18 cellular contexts compared by ENCODE assay signal in genomic region chr7:105596866-105597265, GRCh38. TPM values are rescaled to one million over a fixed set of nuclear protein-coding genes. Genes with fewer than 3 reads are reported as not detected.
DNase-seq lines count a peak whose midpoint lies in the region; ATAC-seq and TF ChIP-seq lines count a peak whose summit lies in the region.
"Had no signal": no experiment of that assay in that cellular context is flagged by ENCODE, and none has a peak within 500 bp of the region (broad histone marks: within the 10 kb centered on the region; RNA-seq: fewer than 3 reads in every experiment).

No MANE protein-coding gene starts in this region.

- H3K9me3 Mint-ChIP-seq in WTC11 = no peaks in the 10 kb centered on the region
- H3K9me3 Mint-ChIP-seq: CD4-positive, CD25-positive, alpha-beta regulatory T cell; HFFc6 had no signal

- peak overlapping the region; percentile 9 for H3K4me3 ChIP-seq in iPS-18a (ENCODE audit: low read length)
- H3K4me3 ChIP-seq: BLaER1 treated with 17β-estradiol and CSF1 and Interleukin-3, amounts not matched to agents 10 nM and 100 nM; HAP-1 had no signal

- CTCF ChIA-PET in WTC11 (lab: Charles Lee) = interaction anchor here (0.7 to 1.2 kb wide), 5 partner anchors 56 to 557 kb away, joined by 3 to 5 read pairs (median 3); partner anchors contain the start of gene RINT1

- H3K4me1 ChIP-seq in iPS-18a (ENCODE audit: control insufficient read depth, low read depth, low read length) = peaks cover 20% of the 10 kb centered on the region
- H3K4me1 ChIP-seq: BLaER1 treated with 17β-estradiol and CSF1 and Interleukin-3, amounts not matched to agents 10 nM and 100 nM; HAP-1 had no signal

- H3K36me3 Mint-ChIP-seq in WTC11 = 0 out of 2 replicates have a peak, but pooled peaks cover 3% of the 10 kb centered on the region
- H3K36me3 Mint-ChIP-seq: CD4-positive, CD25-positive, alpha-beta regulatory T cell had no signal

- no peaks in the 10 kb centered on the region; the same call in 1 of the 2 replicates for H3K27me3 Mint-ChIP-seq in WTC11 (ENCODE audit: low read depth)

- peak; percentile 62 for ATAC-seq in WTC11
- no peak for ATAC-seq in omental fat pad (ENCODE audit: low FRiP score)

- H3K27ac ChIP-seq in iPS-18a (ENCODE audit: low read length) = no peak overlapping the region
- H3K27ac ChIP-seq: 22Rv1; BLaER1 treated with 17β-estradiol and CSF1 and Interleukin-3, amounts not matched to agents 10 nM and 100 nM; HL-60 had no signal

- no peak for TF ChIP-seq CTCF in WTC11 (IDR thresholded peaks at IDR 0.05)
- no peak for TF ChIP-seq CTCF in omental fat pad (IDR thresholded peaks at IDR 0.05)

- no peaks in the 10 kb centered on the region for H3K9me3 ChIP-seq in iPS-18a (ENCODE audit: control insufficient read depth, low read depth, low read length)
- H3K9me3 ChIP-seq: BLaER1 treated with 17β-estradiol and CSF1 and Interleukin-3, amounts not matched to agents 10 nM and 100 nM; HAP-1 had no signal

- peak; percentile 13 for DNase-seq in COLO829 (ENCODE audit: low spot score)
- no peak for DNase-seq in WTC11 (ENCODE audit: low spot score)
- peak; percentile 69 for DNase-seq in mesenteric fat pad (ENCODE audit: low spot score)
- no peak for DNase-seq in NCI-H1436 treated with DMSO at 0.1 percent for 48 hours (lab: John Stamatoyannopoulos, UW)
- no peak for DNase-seq in EL
- DNase-seq in omental fat pad (ENCODE audit: low spot score) = no peak
- DNase-seq: Calu3; CD4-positive, CD25-positive, alpha-beta regulatory T cell; DMS 273 treated with DMSO at 0.1 percent for 48 hours; DMS79; GOT3; HFFc6 had no signal

- no peak overlapping the region for H3K27ac Mint-ChIP-seq in WTC11
- H3K27ac Mint-ChIP-seq: CD4-positive, CD25-positive, alpha-beta regulatory T cell; HFFc6 had no signal

- peaks cover 37% of the 10 kb centered on the region for H3K4me1 Mint-ChIP-seq in WTC11
- H3K4me1 Mint-ChIP-seq: CD4-positive, CD25-positive, alpha-beta regulatory T cell had no signal

- H3K9ac ChIP-seq in iPS-18a (ENCODE audit: low read length) = no peak overlapping the region
- H3K9ac ChIP-seq: BLaER1 treated with 17β-estradiol and CSF1 and Interleukin-3, amounts not matched to agents 10 nM and 100 nM had no signal

- H3K27me3 ChIP-seq in iPS-18a (ENCODE audit: control insufficient read depth, insufficient read depth, low read length) = no peaks in the 10 kb centered on the region
- H3K27me3 ChIP-seq: BLaER1 treated with 17β-estradiol and CSF1 and Interleukin-3, amounts not matched to agents 10 nM and 100 nM had no signal

- POLR2A ChIA-PET in WTC11 (lab: Charles Lee) = no interaction called here

- H3K4me3 Mint-ChIP-seq in WTC11 = no peak overlapping the region
- H3K4me3 Mint-ChIP-seq: CD4-positive, CD25-positive, alpha-beta regulatory T cell; HFFc6 had no signal

- H3K36me3 ChIP-seq in iPS-18a (ENCODE audit: control insufficient read depth, low read depth, low read length) = no peaks in the 10 kb centered on the region
- H3K36me3 ChIP-seq: BLaER1 treated with 17β-estradiol and CSF1 and Interleukin-3, amounts not matched to agents 10 nM and 100 nM; HAP-1 had no signal

TF ChIP-seq in WTC11, 78 proteins besides CTCF, POLR2A, EP300 and RAD21:
- TF ChIP-seq ZNF317 (CRISPR knock-in tag; IDR thresholded peaks at IDR 0.05; ENCODE audit: borderline replicate concordance, low read depth) = no peak
- TF ChIP-seq ZNF423 (CRISPR knock-in tag; IDR thresholded peaks at IDR 0.05) = no peak
- TF ChIP-seq ETV6 (CRISPR knock-in tag; IDR thresholded peaks at IDR 0.05) = no peak
- no peak for TF ChIP-seq CREM (CRISPR knock-in tag; IDR thresholded peaks at IDR 0.05)
- no peak for TF ChIP-seq ELF4 (CRISPR knock-in tag; IDR thresholded peaks at IDR 0.05; ENCODE audit: low read depth)
- TF ChIP-seq TP53 (CRISPR knock-in tag; IDR thresholded peaks at IDR 0.05) = no peak
- no peak for TF ChIP-seq IRF1 (CRISPR knock-in tag; IDR thresholded peaks at IDR 0.05)
- no peak for TF ChIP-seq RELA (CRISPR knock-in tag; IDR thresholded peaks at IDR 0.05; ENCODE audit: borderline replicate concordance)

RNA-seq across cellular contexts. Expression of gene EFCAB10, which starts 15.6 kb away (rescaled TPM):
- total RNA-seq in WTC11 (2021) (3.0 to 3.2 TPM (median 3.0 TPM) in 3 replicates), mesenteric fat pad (not detected), omental fat pad (not detected)
- total RNA-seq: A673, Calu3, HFFc6 had no signal

Comparison
In these comparisons a context has a peak if more than half of its experiments do, and no peak if none do; other contexts are left out.
1. DNase-seq: peak in COLO829 (single experiment) and mesenteric fat pad (single experiment); none in WTC11 (single experiment), NCI-H1436 treated with DMSO at 0.1 percent for 48 hours (single experiment), EL (single experiment) and omental fat pad (single experiment).